35 cellular contexts compared by ENCODE assay signal in genomic region chr12:30187426-30187825, GRCh38.
"Had no signal": no experiment of that assay in that cellular context is flagged by ENCODE, and none has a peak within 500 bp of the region (broad histone marks: within the 10 kb centered on the region; RNA-seq: fewer than 3 reads in every experiment).

No MANE protein-coding gene starts in this region.

- H3K4me3 ChIP-seq: MG63 had no signal

- H3K27me3 ChIP-seq: MG63 had no signal

- H3K9me3 ChIP-seq: MG63 had no signal

- DNase-seq: MG63, MM.1S, MV-4-11, NCI-H1048, NCI-H1092, NCI-H1092 treated with DMSO at 0.1 percent for 48 hours, NCI-H1105, NCI-H1105 treated with DMSO at 0.1 percent for 48 hours, NCI-H1417, NCI-H1417 treated with DMSO at 0.1 percent for 48 hours, NCI-H1436, NCI-H1436 treated with DMSO at 0.1 percent for 48 hours, NCI-H146, NCI-H1694, NCI-H1694 treated with DMSO at 0.1 percent for 48 hours, NCI-H187, NCI-H187 treated with DMSO at 0.1 percent for 48 hours, NCI-H1930, NCI-H2029, NCI-H2029 treated with DMSO at 0.1 percent for 48 hours, NCI-H2081, NCI-H2081 treated with DMSO at 0.1 percent for 48 hours, NCI-H2107, NCI-H2171, NCI-H2171 treated with DMSO at 0.1 percent for 48 hours, NCI-H2227 treated with DMSO at 0.1 percent for 48 hours, NCI-H226, NCI-H345, NCI-H446, NCI-H446 treated with DMSO at 0.1 percent for 48 hours, NCI-H510A, NCI-H510A treated with DMSO at 0.1 percent for 48 hours, NCI-H524, NCI-H526, NCI-H526 treated with DMSO at 0.1 percent for 48 hours had no signal

- H3K36me3 ChIP-seq: MG63 had no signal
